In genomic region chr7:73399185-73400050, GRCh38 we compare ENCODE assay signal across 7 cellular contexts. TPM values are rescaled to one million over a fixed set of nuclear protein-coding genes. Genes with fewer than 3 reads are reported as not detected.
DNase-seq lines count a peak whose midpoint lies in the region; ATAC-seq and TF ChIP-seq lines count a peak whose summit lies in the region.
"Not testable (repeated sequence)": the region's sequence is repeated elsewhere in the genome, so short reads cannot be mapped to it uniquely, and the experiment has no call there.

No MANE protein-coding gene starts in this region.

- not testable (repeated sequence) for H3K79me2 ChIP-seq in neural progenitor cell (ENCODE audit: low read depth)

- peaks cover 12% of the 10 kb centered on the region for H3K4me1 ChIP-seq in neural progenitor cell

- peak; percentile 60 for TF ChIP-seq POLR2A in GM18505 (IDR thresholded peaks at IDR 0.05; ENCODE audit: borderline replicate concordance, extremely low read depth, insufficient read depth, insufficient read length)

- DNase-seq in SIG-M5 treated with dmso at 0.1 percent for 504 hours (lab: John Stamatoyannopoulos, UW; ENCODE audit: unreplicated experiment) (peak; percentile 23), activated T-cell treated with anti-CD3 and anti-CD28 coated beads for 48 hours (ENCODE audit: low read depth) (peak; percentile 72), cardiac fibroblast (ENCODE audit: low read depth in 2 of 2) (peak; percentile 83 to 87), cardiac septum (ENCODE audit: low spot score) (peak; percentile 86), neural progenitor cell (ENCODE audit: low spot score) (peak; percentile 23)
- peak; percentile 17 to 59 for DNase-seq in stimulated activated CD4-positive, alpha-beta T cell treated with anti-CD3 and anti-CD28 coated beads, Interleukin-4, amount 100 ng/mL, for 48 hours (ENCODE audit: low read depth in 2 of 2)

- H3K36me3 ChIP-seq in neural progenitor cell = not testable (repeated sequence)

- not testable (repeated sequence) for H3K27me3 ChIP-seq in neural progenitor cell

- not testable (repeated sequence) for H2AFZ ChIP-seq in neural progenitor cell (replicated peaks)

- peaks cover 16% of the 10 kb centered on the region for H3K4me1 Mint-ChIP-seq in neural progenitor cell

- peak overlapping the region; percentile 66 for H3K27ac Mint-ChIP-seq in neural progenitor cell

- not testable (repeated sequence) for H3K9me3 ChIP-seq in neural progenitor cell (ENCODE audit: low read depth)

- H3F3A ChIP-seq in neural progenitor cell (ENCODE audit: low read depth) = not testable (repeated sequence)

- not testable (repeated sequence) for H3K9ac ChIP-seq in neural progenitor cell

- not testable (repeated sequence) for H3K27me3 Mint-ChIP-seq in neural progenitor cell (ENCODE audit: insufficient read depth, low read depth)

- H3K27ac ChIP-seq in neural progenitor cell = not testable (repeated sequence)

- ATAC-seq in GM18505 (IDR thresholded peaks at IDR 0.05; ENCODE audit: unreplicated experiment) = not testable (repeated sequence)

- TF ChIP-seq CTCF in cardiac fibroblast (IDR thresholded peaks at IDR 0.05; ENCODE audit: low read depth, low read length); neural progenitor cell (IDR thresholded peaks at IDR 0.05): not testable (repeated sequence)

- not testable (repeated sequence) for H3K9me3 Mint-ChIP-seq in neural progenitor cell

- H3K4me3 ChIP-seq in cardiac fibroblast (replicated peaks in 1 of 2; ENCODE audit: low read depth in 2 of 2, low read length in 2 of 2) = peak overlapping the region; percentile 13 to 32
- not testable (repeated sequence) for H3K4me3 ChIP-seq in neural progenitor cell

- H3K36me3 Mint-ChIP-seq in neural progenitor cell = not testable (repeated sequence)

- not testable (repeated sequence) for H3K4me2 ChIP-seq in neural progenitor cell

- intact Hi-C loops in cardiac septum (cut with DNase I) = not testable (repeated sequence)

- H3K4me3 Mint-ChIP-seq in neural progenitor cell = not testable (repeated sequence)

- not testable (repeated sequence) for H4K20me1 ChIP-seq in neural progenitor cell (ENCODE audit: low read depth)

RNA-seq across cellular contexts. Expression of gene FZD9, which starts 34.2 kb away (rescaled TPM):
- total RNA-seq in cardiac septum (0.19 TPM), neural progenitor cell (ENCODE audit: low replicate concordance) (1.1 and 5.8 TPM in 2 replicates)

Comparison
In these comparisons a context has a peak if more than half of its experiments do, and no peak if none do; other contexts are left out.
1. DNase-seq: peak in every context shown above with its lines; median percentile 86 in cardiac septum; 85 in cardiac fibroblast; 72 in activated T-cell treated with anti-CD3 and anti-CD28 coated beads for 48 hours; 38 in stimulated activated CD4-positive, alpha-beta T cell treated with anti-CD3 and anti-CD28 coated beads, Interleukin-4, amount 100 ng/mL, for 48 hours; 23 in SIG-M5 treated with dmso at 0.1 percent for 504 hours; 23 in neural progenitor cell.